9 cellular contexts compared by ENCODE assay signal in genomic region chr6:150813319-150813992, GRCh38. TPM values are rescaled to one million over a fixed set of nuclear protein-coding genes. Genes with fewer than 3 reads are reported as not detected.
DNase-seq lines count a peak whose midpoint lies in the region; ATAC-seq lines count a peak whose summit lies in the region.
"Had no signal": no experiment of that assay in that cellular context is flagged by ENCODE, and none has a peak within 500 bp of the region (broad histone marks: within the 10 kb centered on the region; RNA-seq: fewer than 3 reads in every experiment).

No MANE protein-coding gene starts in this region.

- H3K4me1 Mint-ChIP-seq in activated CD4-positive, alpha-beta T cell treated with anti-CD3 and anti-CD28 coated beads for 36 hours = peaks cover 28% of the 10 kb centered on the region

- H3K27ac Mint-ChIP-seq in activated CD4-positive, alpha-beta T cell treated with anti-CD3 and anti-CD28 coated beads for 36 hours = peak overlapping the region; percentile 94

- peak overlapping the region; percentile 8 for H3K4me3 Mint-ChIP-seq in activated CD4-positive, alpha-beta T cell treated with anti-CD3 and anti-CD28 coated beads for 36 hours

- no peaks in the 10 kb centered on the region for H3K9me3 Mint-ChIP-seq in activated CD4-positive, alpha-beta T cell treated with anti-CD3 and anti-CD28 coated beads for 36 hours (ENCODE audit: low read depth)

- peak; percentile 62 for ATAC-seq in HG02885 (IDR thresholded peaks at IDR 0.05; ENCODE audit: poor library complexity, unreplicated experiment)
- ATAC-seq in activated CD4-positive, alpha-beta T cell treated with anti-CD3 and anti-CD28 coated beads for 36 hours = peak; percentile 79

- intact Hi-C loops in activated CD4-positive, alpha-beta T cell treated with anti-CD3 and anti-CD28 coated beads for 36 hours (cut with DNase I, micrococcal nuclease) = loop anchor here (1.0 to 10.0 kb wide), 5 partner anchors 214 to 1266 kb away; partner anchors contain the start of genes PLEKHG1 (in 1 of the 2) and PPIL4 (in 1 of the 2)

- no peaks in the 10 kb centered on the region for H3K36me3 Mint-ChIP-seq in activated CD4-positive, alpha-beta T cell treated with anti-CD3 and anti-CD28 coated beads for 36 hours (ENCODE audit: low read depth)

- POLR2A ChIA-PET in activated CD4-positive, alpha-beta T cell treated with anti-CD3 and anti-CD28 coated beads for 36 hours (lab: Charles Lee) = interaction anchor here (1.5 to 1.9 kb wide), 3 partner anchors 214 to 395 kb away, joined by 5 to 6 read pairs (median 6); partner anchors contain the start of gene PLEKHG1

- DNase-seq in NCI-H345 (lab: John Stamatoyannopoulos, UW) (peak; percentile 21), NCI-H345 treated with DMSO at 0.1 percent for 48 hours (lab: John Stamatoyannopoulos, UW; ENCODE audit: unreplicated experiment) (no peak), germinal center (ENCODE audit: low spot score) (peak; percentile 9), NOMO-1 (lab: John Stamatoyannopoulos, UW; ENCODE audit: unreplicated experiment in 2 of 2) (no peak), NCI-H146 treated with DMSO at 0.1 percent for 48 hours (lab: John Stamatoyannopoulos, UW; ENCODE audit: unreplicated experiment) (no peak)
- DNase-seq in activated CD4-positive, alpha-beta T cell treated with anti-CD3 and anti-CD28 coated beads for 36 hours = peak; percentile 86
- peak; percentile 56 to 57 for DNase-seq in stimulated activated CD8-positive, alpha-beta memory T cell treated with anti-CD3 and anti-CD28 coated beads, Interleukin-15, amount 100 ng/mL, for 48 hours (ENCODE audit: low read depth in 2 of 2)
- DNase-seq: psoas muscle had no signal

- peaks cover 12% of the 10 kb centered on the region for H3K27me3 Mint-ChIP-seq in activated CD4-positive, alpha-beta T cell treated with anti-CD3 and anti-CD28 coated beads for 36 hours

- CTCF ChIA-PET in activated CD4-positive, alpha-beta T cell treated with anti-CD3 and anti-CD28 coated beads for 36 hours (lab: Charles Lee) = interaction anchor here (0.5 to 5.7 kb wide), 10 partner anchors 12 to 733 kb away, joined by 3 to 98 read pairs (median 3); no protein-coding TSS in a partner anchor

RNA-seq across cellular contexts. Expression of gene MTHFD1L, which starts 52.0 kb away (rescaled TPM):
- 100 to 1,000 TPM; 103 to 129 TPM for total RNA-seq in activated CD4-positive, alpha-beta T cell treated with anti-CD3 and anti-CD28 coated beads for 36 hours

Comparison
In these comparisons a context has a peak if more than half of its experiments do, and no peak if none do; other contexts are left out.
1. DNase-seq: peak in NCI-H345 (single experiment), activated CD4-positive, alpha-beta T cell treated with anti-CD3 and anti-CD28 coated beads for 36 hours (single experiment), germinal center (single experiment) and stimulated activated CD8-positive, alpha-beta memory T cell treated with anti-CD3 and anti-CD28 coated beads, Interleukin-15, amount 100 ng/mL, for 48 hours (2 of 2); none in NCI-H345 treated with DMSO at 0.1 percent for 48 hours (single experiment), NOMO-1 (0 of 2) and NCI-H146 treated with DMSO at 0.1 percent for 48 hours (single experiment).